In genomic region chr20:38890497-38890818, GRCh38 we compare ENCODE assay signal across 16 cellular contexts.
DNase-seq lines count a peak whose midpoint lies in the region; ATAC-seq and TF ChIP-seq lines count a peak whose summit lies in the region.
"Had no signal": no experiment of that assay in that cellular context is flagged by ENCODE, and none has a peak within 500 bp of the region (broad histone marks: within the 10 kb centered on the region; RNA-seq: fewer than 3 reads in every experiment).

No MANE protein-coding gene starts in this region.

- H3K36me3 Mint-ChIP-seq in T-helper 2 cell treated with Interferon-gamma antibody and Interleukin-4, amounts not matched to agents 5 μg/mL and 100 μg/mL, for 36 hours (ENCODE audit: low read depth), result peaks cover 15% of the 10 kb centered on the region
- H3K36me3 Mint-ChIP-seq in effector memory CD8-positive, alpha-beta T cell (ENCODE audit: insufficient read depth), result peaks cover 27% of the 10 kb centered on the region

- no peak overlapping the region for H3K9ac ChIP-seq in BLaER1

- no peak for TF ChIP-seq CTCF in GM12865 (IDR thresholded peaks at IDR 0.05; ENCODE audit: insufficient read depth, low read depth, low read length, missing control alignments)

- H3K27ac Mint-ChIP-seq in T-helper 2 cell treated with Interferon-gamma antibody and Interleukin-4, amounts not matched to agents 5 μg/mL and 100 μg/mL, for 36 hours, result peak overlapping the region; percentile 74
- H3K27ac Mint-ChIP-seq in effector memory CD8-positive, alpha-beta T cell, result peak overlapping the region; percentile 76 to 91
- H3K27ac Mint-ChIP-seq: progenitor cell of endocrine pancreas had no signal

- no peak overlapping the region for H3K4me3 Mint-ChIP-seq in T-helper 2 cell treated with Interferon-gamma antibody and Interleukin-4, amounts not matched to agents 5 μg/mL and 100 μg/mL, for 36 hours
- no peak overlapping the region for H3K4me3 Mint-ChIP-seq in effector memory CD8-positive, alpha-beta T cell

- H3K36me3 ChIP-seq in BLaER1, result 0 out of 2 replicates have a peak, but pooled peaks cover 7% of the 10 kb centered on the region

- H3K27ac ChIP-seq in BLaER1, result peak overlapping the region; percentile 22; the same call in 1 of the 2 replicates
- H3K27ac ChIP-seq: epithelial cell of prostate, heart left ventricle had no signal

- peaks cover 19% of the 10 kb centered on the region; the same call in 1 of the 2 replicates for H4K20me1 ChIP-seq in BLaER1

- H3K9me3 Mint-ChIP-seq in T-helper 2 cell treated with Interferon-gamma antibody and Interleukin-4, amounts not matched to agents 5 μg/mL and 100 μg/mL, for 36 hours, result no peaks in the 10 kb centered on the region
- no peaks in the 10 kb centered on the region for H3K9me3 Mint-ChIP-seq in effector memory CD8-positive, alpha-beta T cell

- no peaks in the 10 kb centered on the region for H3K27me3 Mint-ChIP-seq in T-helper 2 cell treated with Interferon-gamma antibody and Interleukin-4, amounts not matched to agents 5 μg/mL and 100 μg/mL, for 36 hours (ENCODE audit: low read depth)
- H3K27me3 Mint-ChIP-seq in effector memory CD8-positive, alpha-beta T cell, result no peaks in the 10 kb centered on the region

- H3K4me3 ChIP-seq in BLaER1 (no peak overlapping the region), GM12865 (ENCODE audit: low read depth, low read length) (no peak overlapping the region)
- H3K4me3 ChIP-seq: heart left ventricle had no signal

- H3K4me1 Mint-ChIP-seq in T-helper 2 cell treated with Interferon-gamma antibody and Interleukin-4, amounts not matched to agents 5 μg/mL and 100 μg/mL, for 36 hours (ENCODE audit: low read depth), result peaks cover 34% of the 10 kb centered on the region
- H3K4me1 Mint-ChIP-seq in effector memory CD8-positive, alpha-beta T cell (ENCODE audit: low read depth in 2 of 2), result peaks cover 47 to 58% of the 10 kb centered on the region in 2 donors

- H3K27me3 ChIP-seq in BLaER1, result no peaks in the 10 kb centered on the region

- 0 out of 2 replicates have a peak overlapping the region, but pooled peaks have one; percentile 9 for H3K4me2 ChIP-seq in BLaER1

- peaks cover 42% of the 10 kb centered on the region for H3K4me1 ChIP-seq in BLaER1

- H3K9me3 ChIP-seq in BLaER1, result no peaks in the 10 kb centered on the region
- H3K9me3 ChIP-seq: heart left ventricle had no signal

- no peak for ATAC-seq in effector memory CD8-positive, alpha-beta T cell (replicated peaks)
- ATAC-seq in HG03521 (IDR thresholded peaks at IDR 0.05; ENCODE audit: unreplicated experiment) (no peak), HG03139 (IDR thresholded peaks at IDR 0.05; ENCODE audit: unreplicated experiment) (no peak)
- ATAC-seq: HCT116, heart left ventricle had no signal

- DNase-seq in GM12865 (ENCODE audit: low read depth) (peak; percentile 33), OCI-M2 (lab: John Stamatoyannopoulos, UW; ENCODE audit: unreplicated experiment) (no peak), NCI-H1694 (lab: John Stamatoyannopoulos, UW) (no peak)
- no peak for DNase-seq in T-helper 2 cell treated with Interferon-gamma antibody and Interleukin-4, amounts not matched to agents 5 μg/mL and 100 μg/mL, for 36 hours (ENCODE audit: low spot score)
- DNase-seq in effector memory CD8-positive, alpha-beta T cell, result no peak
- DNase-seq: activated CD4-positive, alpha-beta T cell treated with anti-CD3 and anti-CD28 coated beads for 1 hour; activated gamma-delta T cell; DMS79 treated with DMSO at 0.1 percent for 48 hours; heart left ventricle; SW 1271 had no signal
